In genomic region chr16:49499018-49499785, GRCh38 we compare ENCODE assay signal across 27 cellular contexts.
DNase-seq lines count a peak whose midpoint lies in the region; ATAC-seq, FAIRE-seq and TF ChIP-seq lines count a peak whose summit lies in the region.
"Had no signal": no experiment of that assay in that cellular context is flagged by ENCODE, and none has a peak within 500 bp of the region (broad histone marks: within the 10 kb centered on the region; RNA-seq: fewer than 3 reads in every experiment).

No MANE protein-coding gene starts in this region.

- peaks cover 21% of the 10 kb centered on the region for H3K4me1 Mint-ChIP-seq in type B pancreatic cell (ENCODE audit: unreplicated experiment)

- H3K4me1 ChIP-seq in HepG2 (ENCODE audit: insufficient read depth, low read length) (peaks cover 16% of the 10 kb centered on the region), right lobe of liver (peaks cover 0 to 10% (median 0%) of the 10 kb centered on the region in 4 donors), lower lobe of right lung (no peaks in the 10 kb centered on the region)
- H3K4me1 ChIP-seq: parathyroid adenoma, SJCRH30 had no signal

- CTCF ChIA-PET in HepG2 (lab: Yijun Ruan, JAX; ENCODE audit: low intra/inter-chr PET ratio, low total read pairs): no interaction called here

- no peak overlapping the region for H3K4me3 Mint-ChIP-seq in type B pancreatic cell
- H3K4me3 Mint-ChIP-seq: activated naive CD4-positive, alpha-beta T cell treated with anti-CD3 and anti-CD28 coated beads for 36 hours; CD4-positive, alpha-beta memory T cell; memory B cell; T-helper 1 cell treated with Interleukin-12 subunit alpha and Interleukin-12 subunit beta and Interleukin-4 antibody, amounts not matched to agents 30 μg/mL and 1 μg/mL, for 36 hours had no signal

- H3K36me3 Mint-ChIP-seq in type B pancreatic cell: peaks cover 10% of the 10 kb centered on the region
- H3K36me3 Mint-ChIP-seq: CD4-positive, alpha-beta memory T cell; memory B cell; naive B cell had no signal

- H3K4me2 ChIP-seq in HepG2 (ENCODE audit: low read depth, low read length): no peak overlapping the region
- H3K4me2 ChIP-seq: KMS-11 had no signal

- ATAC-seq in HepG2: no peak
- no peak for ATAC-seq in right lobe of liver
- no peak for ATAC-seq in HG02759 (IDR thresholded peaks at IDR 0.05; ENCODE audit: unreplicated experiment)
- no peak for ATAC-seq in lower lobe of right lung
- ATAC-seq: GM12878; PC-3; stimulated activated naive CD8-positive, alpha-beta T cell treated with anti-CD3 and anti-CD28 coated beads, Interleukin-15, Interleukin-2, amounts not matched to agents 100 U/mL and 50 U/mL, for 24 hours had no signal

- 17% methylated on average over 19 of the region's 23 CpGs for WGBS in HepG2 (ENCODE audit: low lambda C conversion rate)
- 89% methylated on average over 6 of the region's 23 CpGs for WGBS in right lobe of liver (ENCODE audit: insufficient coverage, low coverage, low lambda C conversion rate, missing lambda C conversion rate)

- no peak for FAIRE-seq in HepG2 (lab: Jason Lieb, UNC)
- FAIRE-seq: GM12878, H54 had no signal

- TF ChIP-seq EP300 in HepG2 (IDR thresholded peaks at IDR 0.05; ENCODE audit: low read depth in 2 of 2, low read length in 2 of 2) (no peak), HepG2 (CRISPR knock-in tag; IDR thresholded peaks at IDR 0.05; ENCODE audit: borderline replicate concordance) (no peak)

- no peaks in the 10 kb centered on the region for H3K36me3 ChIP-seq in HepG2 (replicated peaks in 1 of 2; ENCODE audit: control insufficient read depth in 1 of 2, insufficient read depth in 2 of 2, low read length in 2 of 2)
- no peaks in the 10 kb centered on the region for H3K36me3 ChIP-seq in right lobe of liver
- H3K36me3 ChIP-seq in lower lobe of right lung: no peaks in the 10 kb centered on the region
- H3K36me3 ChIP-seq: esophagus muscularis mucosa, SJCRH30 had no signal

- H2AFZ ChIP-seq in HepG2 (ENCODE audit: low read length): no peak overlapping the region
- H2AFZ ChIP-seq: parathyroid adenoma had no signal

- no peaks in the 10 kb centered on the region for H4K20me1 ChIP-seq in HepG2 (ENCODE audit: insufficient read depth, low read length)

- no peak for TF ChIP-seq POLR2A in HepG2 (IDR thresholded peaks at IDR 0.05; ENCODE audit: insufficient read depth in 1 of 2, low read depth in 2 of 2, low read length in 2 of 2)
- TF ChIP-seq POLR2A in right lobe of liver (IDR thresholded peaks at IDR 0.05): no peak

- no peak for DNase-seq in HepG2 (ENCODE audit: low spot score)
- DNase-seq in right lobe of liver: no peak
- DNase-seq in SK-MEL-5 (ENCODE audit: low read depth, low spot score): peak; percentile 4
- DNase-seq in mesenteric fat pad (ENCODE audit: low spot score): peak; percentile 76
- peak; percentile 58 for DNase-seq in type B pancreatic cell (ENCODE audit: extremely low spot score, unreplicated experiment)
- no peak for DNase-seq in activated T-cell treated with anti-CD3 and anti-CD28 coated beads for 4 hours
- no peak for DNase-seq in lower lobe of right lung
- DNase-seq: activated CD4-positive, alpha-beta T cell treated with anti-CD3 and anti-CD28 coated beads, Interleukin-2, amount 50 U/mL, for 48 hours; activated naive CD4-positive, alpha-beta T cell treated with anti-CD3 and anti-CD28 coated beads for 36 hours; CD4-positive, alpha-beta memory T cell; effector memory CD4-positive, alpha-beta T cell; MV-4-11; naive B cell; NCI-H2029; PC-3; SJCRH30; stimulated activated CD4-positive, alpha-beta T cell treated with anti-CD3 and anti-CD28 coated beads, Interleukin-2, amount 100 ng/mL, for 48 hours; stimulated activated naive CD8-positive, alpha-beta T cell treated with anti-CD3 and anti-CD28 coated beads, Interleukin-15, Interleukin-2, amounts not matched to agents 100 U/mL and 50 U/mL, for 24 hours; trophoblast cell had no signal

- TF ChIP-seq CTCF in HepG2 (CRISPR knock-in tag; IDR thresholded peaks at IDR 0.05) (no peak), right lobe of liver (IDR thresholded peaks at IDR 0.05) (no peak), type B pancreatic cell (conservative IDR thresholded peaks at IDR 0.05) (no peak), lower lobe of right lung (IDR thresholded peaks at IDR 0.05) (no peak)

- H3K9me3 ChIP-seq in HepG2 (ENCODE audit: low read length) (no peaks in the 10 kb centered on the region), right lobe of liver (no peaks in the 10 kb centered on the region), lower lobe of right lung (no peaks in the 10 kb centered on the region)
- H3K9me3 ChIP-seq: esophagus muscularis mucosa, SJCRH30 had no signal

- no peaks in the 10 kb centered on the region for H3K79me2 ChIP-seq in HepG2 (ENCODE audit: insufficient read depth, low read length)
- H3K79me2 ChIP-seq: parathyroid adenoma had no signal

- intact Hi-C loops in HepG2 (cut with micrococcal nuclease; ENCODE audit: unreplicated experiment): no loop called here
- intact Hi-C loops in right lobe of liver (cut with DNase I): no loop called here
- intact Hi-C loops in lower lobe of right lung (cut with DNase I): no loop called here

- BruUV-seq in HepG2 (replicated peaks; lab: Mats Ljungman, UMichigan): no TSS peak

- no peak overlapping the region for H3K9ac ChIP-seq in HepG2 (ENCODE audit: insufficient read depth, low read depth, low read length)
- H3K9ac ChIP-seq: KMS-11, parathyroid adenoma had no signal

- TF ChIP-seq RAD21 in HepG2 (CRISPR knock-in tag; IDR thresholded peaks at IDR 0.05): no peak

- no peaks in the 10 kb centered on the region for H3K9me3 Mint-ChIP-seq in type B pancreatic cell
- H3K9me3 Mint-ChIP-seq: activated naive CD4-positive, alpha-beta T cell treated with anti-CD3 and anti-CD28 coated beads for 36 hours; memory B cell; naive B cell; T-helper 1 cell treated with Interleukin-12 subunit alpha and Interleukin-12 subunit beta and Interleukin-4 antibody, amounts not matched to agents 30 μg/mL and 1 μg/mL, for 36 hours had no signal

- H3K27ac Mint-ChIP-seq in type B pancreatic cell: no peak overlapping the region
- H3K27ac Mint-ChIP-seq: activated naive CD4-positive, alpha-beta T cell treated with anti-CD3 and anti-CD28 coated beads for 36 hours; memory B cell; naive B cell; T-helper 1 cell treated with Interleukin-12 subunit alpha and Interleukin-12 subunit beta and Interleukin-4 antibody, amounts not matched to agents 30 μg/mL and 1 μg/mL, for 36 hours had no signal

- H3K27me3 Mint-ChIP-seq in type B pancreatic cell: no peaks in the 10 kb centered on the region

- no peak overlapping the region for H3K4me3 ChIP-seq in HepG2 (replicated peaks in 1 of 3; ENCODE audit: insufficient read depth in 1 of 3, low read depth in 2 of 3, low read length in 3 of 3)
- no peak overlapping the region for H3K4me3 ChIP-seq in right lobe of liver
- no peak overlapping the region for H3K4me3 ChIP-seq in lower lobe of right lung
- H3K4me3 ChIP-seq: esophagus muscularis mucosa, GM12878, SJCRH30 had no signal

- H3K27me3 ChIP-seq in HepG2 (ENCODE audit: control insufficient read depth in 1 of 2, insufficient read depth in 2 of 2, low read length in 2 of 2) (no peaks in the 10 kb centered on the region; a peak in 3 of 5 replicates), right lobe of liver (no peaks in the 10 kb centered on the region), lower lobe of right lung (ENCODE audit: low read depth) (no peaks in the 10 kb centered on the region)
- H3K27me3 ChIP-seq: esophagus muscularis mucosa, SJCRH30 had no signal

- no peak overlapping the region for H3K27ac ChIP-seq in HepG2 (ENCODE audit: extremely low read length, insufficient read depth, low read length)
- no peak overlapping the region for H3K27ac ChIP-seq in right lobe of liver
- no peak overlapping the region for H3K27ac ChIP-seq in lower lobe of right lung
- H3K27ac ChIP-seq: esophagus muscularis mucosa, KMS-11, parathyroid adenoma, SJCRH30 had no signal

- in situ Hi-C loops in HepG2 (cut with HindIII; ENCODE audit: extremely low pct_ligation_motif_present, low pct_unique_long_range_greater_than_20kb): loop anchor here (10.0 kb wide), 1 partner anchor 426 kb away; no protein-coding TSS in a partner anchor
- in situ Hi-C loops in SK-MEL-5 (cut with HindIII; ENCODE audit: low pct_unique_long_range_greater_than_20kb, low sequenced_read_pairs): no loop called here

- POLR2A ChIA-PET in HepG2 (lab: Yijun Ruan, JAX): no interaction called here

TF ChIP-seq in HepG2, 621 proteins besides CTCF, POLR2A, EP300 and RAD21:
- TF ChIP-seq HOXA7 (CRISPR knock-in tag; IDR thresholded peaks at IDR 0.05): no peak
- peak; percentile 79 for TF ChIP-seq CREB1 (IDR thresholded peaks at IDR 0.05)
- TF ChIP-seq CREB1 (CRISPR knock-in tag; IDR thresholded peaks at IDR 0.05): no peak
TF ChIP-seq in HepG2: peak in this region for 1.

Comparison
In these comparisons a context has a peak if more than half of its experiments do, and no peak if none do; other contexts are left out.
1. DNase-seq: peak in SK-MEL-5 (single experiment), mesenteric fat pad (single experiment) and type B pancreatic cell (single experiment); none in HepG2 (single experiment), right lobe of liver (0 of 3), activated T-cell treated with anti-CD3 and anti-CD28 coated beads for 4 hours (single experiment) and lower lobe of right lung (single experiment).